24 cellular contexts compared by ENCODE assay signal in the genomic region with DNA sequence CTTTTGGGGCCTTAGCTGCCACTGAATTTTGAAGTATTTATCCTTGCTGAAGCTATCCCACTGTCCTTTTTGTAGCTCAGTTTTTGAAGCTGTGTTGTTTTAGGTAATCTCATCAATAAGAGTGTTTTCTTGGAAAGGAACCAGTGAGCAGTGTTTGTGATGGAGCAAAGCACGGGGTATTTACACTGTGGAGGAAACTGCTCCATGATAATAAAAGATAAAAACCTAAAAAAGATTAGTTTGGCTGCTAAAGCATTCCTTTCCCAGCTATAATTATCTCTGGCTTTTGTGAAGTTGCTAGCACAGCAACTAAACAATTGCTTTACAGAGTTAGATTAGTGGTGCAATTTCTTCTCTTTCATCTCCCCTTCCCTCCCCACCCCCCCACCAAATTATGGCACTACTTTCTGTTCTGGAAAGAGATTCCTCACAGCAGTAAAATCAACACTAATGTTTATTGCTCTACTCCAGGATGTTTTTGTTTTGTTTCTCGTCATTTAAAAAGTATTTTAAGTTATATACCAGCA. TPM values are rescaled to one million over a fixed set of nuclear protein-coding genes. Genes with fewer than 3 reads are reported as not detected.
DNase-seq lines count a peak whose midpoint lies in the region; ATAC-seq, FAIRE-seq and TF ChIP-seq lines count a peak whose summit lies in the region.
"Had no signal": no experiment of that assay in that cellular context is flagged by ENCODE, and none has a peak within 500 bp of the region (broad histone marks: within the 10 kb centered on the region; RNA-seq: fewer than 3 reads in every experiment).

No MANE protein-coding gene starts in this region.

- H3K9me3 Mint-ChIP-seq in activated naive CD8-positive, alpha-beta T cell treated with anti-CD3 and anti-CD28 coated beads, Interleukin-2, amount 50 U/mL, for 24 hours, result no peaks in the 10 kb centered on the region
- H3K9me3 Mint-ChIP-seq in activated naive CD8-positive, alpha-beta T cell treated with anti-CD3 and anti-CD28 coated beads for 36 hours, result no peaks in the 10 kb centered on the region
- H3K9me3 Mint-ChIP-seq in endothelial cell (ENCODE audit: unreplicated experiment), result no peaks in the 10 kb centered on the region
- H3K9me3 Mint-ChIP-seq: CD4-positive, alpha-beta T cell; CD8-positive, alpha-beta memory T cell had no signal

- TF ChIP-seq CTCF in endothelial cell (IDR thresholded peaks at IDR 0.05; ENCODE audit: unreplicated experiment) (no peak), HepG2 (CRISPR knock-in tag; IDR thresholded peaks at IDR 0.05) (no peak)

- no peak for ATAC-seq in activated naive CD8-positive, alpha-beta T cell treated with anti-CD3 and anti-CD28 coated beads, Interleukin-2, amount 50 U/mL, for 24 hours
- no peak for ATAC-seq in HepG2
- no peak for ATAC-seq in GM18502 (IDR thresholded peaks at IDR 0.05; ENCODE audit: poor library complexity, unreplicated experiment)
- ATAC-seq: HCT116 had no signal

- no peak overlapping the region for H3K4me3 Mint-ChIP-seq in activated naive CD8-positive, alpha-beta T cell treated with anti-CD3 and anti-CD28 coated beads, Interleukin-2, amount 50 U/mL, for 24 hours
- no peak overlapping the region for H3K4me3 Mint-ChIP-seq in activated naive CD8-positive, alpha-beta T cell treated with anti-CD3 and anti-CD28 coated beads for 36 hours
- peak overlapping the region; percentile 66 for H3K4me3 Mint-ChIP-seq in endothelial cell (ENCODE audit: unreplicated experiment)
- H3K4me3 Mint-ChIP-seq: B cell; CD4-positive, alpha-beta T cell; CD8-positive, alpha-beta memory T cell had no signal

- H3K79me2 ChIP-seq in HepG2 (ENCODE audit: insufficient read depth, low read length), result peaks cover under 1% of the 10 kb centered on the region

- in situ Hi-C loops in HepG2 (cut with HindIII; ENCODE audit: extremely low pct_ligation_motif_present, low pct_unique_long_range_greater_than_20kb), result no loop called here

- H3K36me3 Mint-ChIP-seq in activated naive CD8-positive, alpha-beta T cell treated with anti-CD3 and anti-CD28 coated beads, Interleukin-2, amount 50 U/mL, for 24 hours (ENCODE audit: low read depth), result peaks cover 75% of the 10 kb centered on the region
- H3K36me3 Mint-ChIP-seq in activated naive CD8-positive, alpha-beta T cell treated with anti-CD3 and anti-CD28 coated beads for 36 hours, result peaks cover 33% of the 10 kb centered on the region
- H3K36me3 Mint-ChIP-seq in endothelial cell (ENCODE audit: low read depth, unreplicated experiment), result peaks cover 33% of the 10 kb centered on the region

- CTCF ChIA-PET in HepG2 (lab: Yijun Ruan, JAX; ENCODE audit: low intra/inter-chr PET ratio, low total read pairs), result no interaction called here

- H3K9ac ChIP-seq in HepG2 (ENCODE audit: insufficient read depth, low read depth, low read length), result no peak overlapping the region
- H3K9ac ChIP-seq: BLaER1, GM23248 had no signal

- no peak for TF ChIP-seq POLR2A in HepG2 (IDR thresholded peaks at IDR 0.05; ENCODE audit: insufficient read depth in 1 of 2, low read depth in 2 of 2, low read length in 2 of 2)

- TF ChIP-seq EP300 in HepG2 (IDR thresholded peaks at IDR 0.05; ENCODE audit: low read depth in 2 of 2, low read length in 2 of 2), result no peak
- TF ChIP-seq EP300 in HepG2 (CRISPR knock-in tag; IDR thresholded peaks at IDR 0.05; ENCODE audit: borderline replicate concordance), result no peak

- FAIRE-seq in HepG2 (lab: Jason Lieb, UNC), result no peak
- FAIRE-seq: A204.1, D721Med, GM12891, GM19239, H1 had no signal

- peaks cover 6% of the 10 kb centered on the region for H3K4me1 Mint-ChIP-seq in activated naive CD8-positive, alpha-beta T cell treated with anti-CD3 and anti-CD28 coated beads, Interleukin-2, amount 50 U/mL, for 24 hours
- H3K4me1 Mint-ChIP-seq in activated naive CD8-positive, alpha-beta T cell treated with anti-CD3 and anti-CD28 coated beads for 36 hours, result peaks cover 11% of the 10 kb centered on the region
- H3K4me1 Mint-ChIP-seq in endothelial cell (ENCODE audit: unreplicated experiment), result no peaks in the 10 kb centered on the region
- H3K4me1 Mint-ChIP-seq: B cell had no signal

- no peak for DNase-seq in activated naive CD8-positive, alpha-beta T cell treated with anti-CD3 and anti-CD28 coated beads, Interleukin-2, amount 50 U/mL, for 24 hours
- no peak for DNase-seq in activated naive CD8-positive, alpha-beta T cell treated with anti-CD3 and anti-CD28 coated beads for 36 hours
- DNase-seq in endothelial cell (ENCODE audit: low spot score), result no peak
- no peak for DNase-seq in HepG2 (ENCODE audit: low spot score)
- DNase-seq in RPMI8226, result no peak
- DNase-seq: CD4-positive, alpha-beta T cell; CD8-positive, alpha-beta memory T cell; DMS 273 treated with DMSO at 0.1 percent for 48 hours; DMS79; EL; GDM1; GM23248; H7 had no signal

- H3K9me3 ChIP-seq in HepG2 (ENCODE audit: low read length), result no peaks in the 10 kb centered on the region
- H3K9me3 ChIP-seq: BLaER1 had no signal

- H3K27me3 Mint-ChIP-seq in activated naive CD8-positive, alpha-beta T cell treated with anti-CD3 and anti-CD28 coated beads, Interleukin-2, amount 50 U/mL, for 24 hours, result no peaks in the 10 kb centered on the region
- no peaks in the 10 kb centered on the region for H3K27me3 Mint-ChIP-seq in activated naive CD8-positive, alpha-beta T cell treated with anti-CD3 and anti-CD28 coated beads for 36 hours
- H3K27me3 Mint-ChIP-seq in endothelial cell (ENCODE audit: unreplicated experiment), result no peaks in the 10 kb centered on the region
- H3K27me3 Mint-ChIP-seq: B cell; CD4-positive, alpha-beta T cell; CD8-positive, alpha-beta memory T cell had no signal

- H3K27me3 ChIP-seq in HepG2 (ENCODE audit: control insufficient read depth in 1 of 2, insufficient read depth in 2 of 2, low read length in 2 of 2), result no peaks in the 10 kb centered on the region
- H3K27me3 ChIP-seq: BLaER1 had no signal

- H3K4me2 ChIP-seq in HepG2 (ENCODE audit: low read depth, low read length), result no peak overlapping the region
- H3K4me2 ChIP-seq: BLaER1 had no signal

- intact Hi-C loops in HepG2 (cut with micrococcal nuclease; ENCODE audit: unreplicated experiment), result no loop called here

- H3K4me3 ChIP-seq in HepG2 (replicated peaks in 1 of 3; ENCODE audit: insufficient read depth in 1 of 3, low read depth in 2 of 3, low read length in 3 of 3), result no peak overlapping the region
- H3K4me3 ChIP-seq: BLaER1, GM23248 had no signal

- H3K36me3 ChIP-seq in HepG2 (replicated peaks in 1 of 2; ENCODE audit: control insufficient read depth in 1 of 2, insufficient read depth in 2 of 2, low read length in 2 of 2), result peaks cover 27 to 91% of the 10 kb centered on the region in 2 experiments

- BruUV-seq in HepG2 (replicated peaks; lab: Mats Ljungman, UMichigan), result no TSS peak

- no peak overlapping the region for H2AFZ ChIP-seq in HepG2 (ENCODE audit: low read length)
- H2AFZ ChIP-seq: GM23248 had no signal

- no peak overlapping the region for H3K27ac ChIP-seq in HepG2 (ENCODE audit: extremely low read length, insufficient read depth, low read length)
- H3K27ac ChIP-seq: 22Rv1, BLaER1, C4-2B, GM23248 had no signal

- H4K20me1 ChIP-seq in HepG2 (ENCODE audit: insufficient read depth, low read length), result peaks cover 2% of the 10 kb centered on the region; the same call in 1 of the 2 replicates

- POLR2A ChIA-PET in HepG2 (lab: Yijun Ruan, JAX), result no interaction called here

- H3K27ac Mint-ChIP-seq in activated naive CD8-positive, alpha-beta T cell treated with anti-CD3 and anti-CD28 coated beads, Interleukin-2, amount 50 U/mL, for 24 hours, result peak overlapping the region; percentile 42
- no peak overlapping the region for H3K27ac Mint-ChIP-seq in activated naive CD8-positive, alpha-beta T cell treated with anti-CD3 and anti-CD28 coated beads for 36 hours
- H3K27ac Mint-ChIP-seq in endothelial cell (ENCODE audit: unreplicated experiment), result no peak overlapping the region
- H3K27ac Mint-ChIP-seq: B cell; CD4-positive, alpha-beta T cell had no signal

- WGBS in HepG2 (ENCODE audit: low lambda C conversion rate), result 98% methylated on average over 2 of the region's 2 CpGs

- no peaks in the 10 kb centered on the region for H3K4me1 ChIP-seq in HepG2 (ENCODE audit: insufficient read depth, low read length)
- H3K4me1 ChIP-seq: BLaER1 had no signal

- TF ChIP-seq RAD21 in HepG2 (CRISPR knock-in tag; IDR thresholded peaks at IDR 0.05), result no peak

TF ChIP-seq in HepG2, 621 proteins besides CTCF, POLR2A, EP300 and RAD21:
- TF ChIP-seq DR1 (CRISPR knock-in tag; IDR thresholded peaks at IDR 0.05), result no peak
- TF ChIP-seq HNRNPK (IDR thresholded peaks at IDR 0.05; ENCODE audit: low read depth, low read length, poor library complexity, severe bottlenecking), result peak; percentile 59

RNA-seq across cellular contexts. Expression of a gene that starts 21.5 kb away (rescaled TPM):
- 100 to 1,000 TPM; 294 TPM for total RNA-seq in activated naive CD8-positive, alpha-beta T cell treated with anti-CD3 and anti-CD28 coated beads for 36 hours
- total RNA-seq in endothelial cell (ENCODE audit: unreplicated experiment), result 126 TPM
- total RNA-seq in HepG2 (2016; rRNA removed; fragmentation: Illumina TruSeq; extraction: Trizol), result 31.6 and 33.7 TPM in 2 replicates
- total RNA-seq in HepG2 (2016; cell fraction: cytosol; rRNA removed; fragmentation: Illumina TruSeq; extraction: Trizol; ENCODE audit: low read depth), result 13.1 and 14.5 TPM in 2 replicates
- 27.6 and 35.1 TPM in 2 replicates for total RNA-seq in HepG2 (2016; cell fraction: insoluble cytoplasmic fraction; rRNA removed; fragmentation: Illumina TruSeq; extraction: Trizol)
- total RNA-seq in HepG2 (2016; cell fraction: membrane; rRNA removed; fragmentation: Illumina TruSeq; extraction: Trizol), result 19.4 and 21.8 TPM in 2 replicates
- 80.4 and 81.8 TPM in 2 replicates for total RNA-seq in HepG2 (2016; cell fraction: nucleus; rRNA removed; fragmentation: Illumina TruSeq; extraction: Trizol)
- polyA plus RNA-seq in HepG2 (2011; rRNA removed), result 44.5 and 46.8 TPM in 2 replicates
- polyA plus RNA-seq in HepG2 (2011; cell fraction: cytosol; rRNA removed), result 12.5 and 17.1 TPM in 2 replicates
- polyA plus RNA-seq in HepG2 (2011; cell fraction: nucleus; rRNA removed), result 113 and 116 TPM in 2 replicates
- 96.3 and 117 TPM in 2 replicates for polyA plus RNA-seq in HepG2 (2012)
- polyA plus RNA-seq in HepG2 (2016; cell fraction: cytosol; fragmentation: Illumina TruSeq; extraction: Trizol; ENCODE audit: low read depth), result 5.2 and 5.8 TPM in 2 replicates
- polyA plus RNA-seq in HepG2 (2016; cell fraction: insoluble cytoplasmic fraction; fragmentation: Illumina TruSeq; extraction: Trizol; ENCODE audit: low read depth), result 52.3 and 57.6 TPM in 2 replicates
- 13.5 and 15.6 TPM in 2 replicates for polyA plus RNA-seq in HepG2 (2016; cell fraction: membrane; fragmentation: Illumina TruSeq; extraction: Trizol; ENCODE audit: low read depth)
- polyA plus RNA-seq in HepG2 (2016; cell fraction: nucleus; fragmentation: Illumina TruSeq; extraction: Trizol; ENCODE audit: insufficient read depth, low read depth), result 147 and 162 TPM in 2 replicates
- 27.3 and 67.7 TPM in 2 replicates for polyA minus RNA-seq in HepG2 (2011; rRNA and poly(A)+ RNA removed; ENCODE audit: low replicate concordance)
- 15.2 and 21.5 TPM in 2 replicates for polyA minus RNA-seq in HepG2 (2011; cell fraction: cytosol; rRNA and poly(A)+ RNA removed)
- 224 and 225 TPM in 2 replicates for polyA minus RNA-seq in HepG2 (2011; cell fraction: nucleus; rRNA and poly(A)+ RNA removed)
